In the genomic region with DNA sequence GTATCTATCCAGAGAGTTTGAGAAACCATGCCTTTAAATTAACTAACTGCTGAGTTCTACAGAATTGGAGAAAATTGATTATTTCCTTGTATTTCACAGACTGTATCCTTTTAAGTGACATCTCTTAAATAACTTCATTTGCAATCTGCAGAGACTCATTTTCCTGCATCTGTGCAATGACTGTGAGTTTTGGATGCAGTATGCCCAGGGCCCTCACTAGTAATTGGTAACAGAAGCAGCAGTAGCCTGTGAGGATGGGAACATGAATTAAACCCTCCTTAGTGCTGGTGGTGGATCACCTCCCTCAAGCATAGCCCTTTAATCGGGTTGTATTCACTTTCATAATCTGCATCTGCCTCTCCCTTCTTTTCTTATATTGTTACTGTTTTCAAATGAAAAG, we compare ENCODE assay signal across 15 cellular contexts. TPM values are rescaled to one million over a fixed set of nuclear protein-coding genes. Genes with fewer than 3 reads are reported as not detected.
DNase-seq lines count a peak whose midpoint lies in the region; ATAC-seq and TF ChIP-seq lines count a peak whose summit lies in the region.
"Had no signal": no experiment of that assay in that cellular context is flagged by ENCODE, and none has a peak within 500 bp of the region (broad histone marks: within the 10 kb centered on the region; RNA-seq: fewer than 3 reads in every experiment).

No MANE protein-coding gene starts in this region.

- H2AFZ ChIP-seq in KMS-11 (ENCODE audit: low read depth): no peak overlapping the region

- H3K27ac Mint-ChIP-seq in CD8-positive, alpha-beta T cell: peak overlapping the region; percentile 57
- peak overlapping the region in 4 of 5 experiments; percentile 7 to 51 (median 34) for H3K27ac Mint-ChIP-seq in brain
- H3K27ac Mint-ChIP-seq in activated T-helper 2 cell treated with anti-CD3 and anti-CD28 coated beads, Interferon-gamma antibody, Interleukin-2, Interleukin-4, amounts not matched to agents 10 μg/mL and 5 μg/mL and 100 μg/mL, durations not matched to agents 14 hours and 24 hours and 36 hours: no peak overlapping the region

- H3K4me2 ChIP-seq in KMS-11: no peak overlapping the region

- H3K9me3 ChIP-seq in CD8-positive, alpha-beta T cell (ENCODE audit: low read length): no peaks in the 10 kb centered on the region
- H3K9me3 ChIP-seq in neutrophil: no peaks in the 10 kb centered on the region
- H3K9me3 ChIP-seq in left lung: no peaks in the 10 kb centered on the region
- H3K9me3 ChIP-seq: colonic mucosa, upper lobe of left lung had no signal

- peaks cover 20% of the 10 kb centered on the region for H3K4me1 Mint-ChIP-seq in CD8-positive, alpha-beta T cell (ENCODE audit: low read depth)
- peaks cover 20% of the 10 kb centered on the region for H3K4me1 Mint-ChIP-seq in brain
- H3K4me1 Mint-ChIP-seq in activated T-helper 2 cell treated with anti-CD3 and anti-CD28 coated beads, Interferon-gamma antibody, Interleukin-2, Interleukin-4, amounts not matched to agents 10 μg/mL and 5 μg/mL and 100 μg/mL, durations not matched to agents 14 hours and 24 hours and 36 hours (ENCODE audit: low read depth): peaks cover 35% of the 10 kb centered on the region

- intact Hi-C loops in CD8-positive, alpha-beta T cell (cut with DNase I, micrococcal nuclease): loop anchor here (2.0 to 10.0 kb wide), 3 partner anchors 57 to 400 kb away; a partner anchor contains a TSS
- intact Hi-C loops in activated T-helper 2 cell treated with anti-CD3 and anti-CD28 coated beads, Interferon-gamma antibody, Interleukin-2, Interleukin-4, amounts not matched to agents 10 μg/mL and 5 μg/mL and 100 μg/mL, durations not matched to agents 14 hours and 24 hours and 36 hours (cut with micrococcal nuclease): no loop called here
- intact Hi-C loops in left lung (cut with DNase I): loop anchor here in 1 of 2 donors (10.0 kb wide), 1 partner anchor 130 kb away; a partner anchor contains a TSS

- no peak for TF ChIP-seq CTCF in CD8-positive, alpha-beta T cell (IDR thresholded peaks at IDR 0.05)
- no peak for TF ChIP-seq CTCF in KMS-11 (conservative IDR thresholded peaks at IDR 0.05; ENCODE audit: low read depth, low read length)
- no peak for TF ChIP-seq CTCF in brain (conservative IDR thresholded peaks at IDR 0.05)
- no peak for TF ChIP-seq CTCF in neutrophil (IDR thresholded peaks at IDR 0.05)
- TF ChIP-seq CTCF in left lung (IDR thresholded peaks at IDR 0.05): no peak

- no peaks in the 10 kb centered on the region for H4K20me1 ChIP-seq in KMS-11 (ENCODE audit: insufficient read depth)

- POLR2A ChIA-PET in CD8-positive, alpha-beta T cell (lab: Charles Lee): no interaction called here

- no peak for ATAC-seq in CD8-positive, alpha-beta T cell
- no peak for ATAC-seq in left lung
- ATAC-seq in HG03159 (IDR thresholded peaks at IDR 0.05; ENCODE audit: unreplicated experiment): no peak

- H3K4me3 Mint-ChIP-seq in CD8-positive, alpha-beta T cell: no peak overlapping the region
- H3K4me3 Mint-ChIP-seq in brain: no peak overlapping the region
- H3K4me3 Mint-ChIP-seq in activated T-helper 2 cell treated with anti-CD3 and anti-CD28 coated beads, Interferon-gamma antibody, Interleukin-2, Interleukin-4, amounts not matched to agents 10 μg/mL and 5 μg/mL and 100 μg/mL, durations not matched to agents 14 hours and 24 hours and 36 hours (ENCODE audit: low read depth): no peak overlapping the region
- H3K4me3 Mint-ChIP-seq: CD8-positive, alpha-beta memory T cell had no signal

- no peak overlapping the region for H3K9ac ChIP-seq in KMS-11

- H3K27me3 Mint-ChIP-seq in CD8-positive, alpha-beta T cell (ENCODE audit: low read depth): no peaks in the 10 kb centered on the region
- H3K27me3 Mint-ChIP-seq in brain: no peaks in the 10 kb centered on the region
- H3K27me3 Mint-ChIP-seq in activated T-helper 2 cell treated with anti-CD3 and anti-CD28 coated beads, Interferon-gamma antibody, Interleukin-2, Interleukin-4, amounts not matched to agents 10 μg/mL and 5 μg/mL and 100 μg/mL, durations not matched to agents 14 hours and 24 hours and 36 hours (ENCODE audit: low read depth): no peaks in the 10 kb centered on the region
- H3K27me3 Mint-ChIP-seq: CD8-positive, alpha-beta memory T cell had no signal

- no peaks in the 10 kb centered on the region for H3K9me3 Mint-ChIP-seq in CD8-positive, alpha-beta T cell
- no peaks in the 10 kb centered on the region for H3K9me3 Mint-ChIP-seq in brain
- H3K9me3 Mint-ChIP-seq in activated T-helper 2 cell treated with anti-CD3 and anti-CD28 coated beads, Interferon-gamma antibody, Interleukin-2, Interleukin-4, amounts not matched to agents 10 μg/mL and 5 μg/mL and 100 μg/mL, durations not matched to agents 14 hours and 24 hours and 36 hours: no peaks in the 10 kb centered on the region
- H3K9me3 Mint-ChIP-seq: CD8-positive, alpha-beta memory T cell had no signal

- H3K4me3 ChIP-seq in CD8-positive, alpha-beta T cell (ENCODE audit: low read depth, low read length): no peak overlapping the region
- H3K4me3 ChIP-seq in KMS-11 (IDR thresholded peaks at IDR 0.05; ENCODE audit: insufficient read depth, low read depth, low read length): no peak overlapping the region
- no peak overlapping the region for H3K4me3 ChIP-seq in neutrophil (ENCODE audit: low read depth in 1 of 2, low read length in 1 of 2)
- H3K4me3 ChIP-seq in left lung: no peak overlapping the region
- H3K4me3 ChIP-seq: colonic mucosa, upper lobe of left lung had no signal

- H3K36me3 Mint-ChIP-seq in CD8-positive, alpha-beta T cell: peaks cover 70% of the 10 kb centered on the region
- H3K36me3 Mint-ChIP-seq in brain: peaks cover 37% of the 10 kb centered on the region
- peaks cover 70% of the 10 kb centered on the region for H3K36me3 Mint-ChIP-seq in activated T-helper 2 cell treated with anti-CD3 and anti-CD28 coated beads, Interferon-gamma antibody, Interleukin-2, Interleukin-4, amounts not matched to agents 10 μg/mL and 5 μg/mL and 100 μg/mL, durations not matched to agents 14 hours and 24 hours and 36 hours (ENCODE audit: low read depth)

- no peak overlapping the region for H3K27ac ChIP-seq in CD8-positive, alpha-beta T cell (ENCODE audit: low read depth, low read length)
- H3K27ac ChIP-seq in KMS-11 (peak overlapping the region; percentile 7; the same call in 1 of the 2 replicates), neutrophil (peak overlapping the region; percentile 37), left lung (peak overlapping the region in 1 of 2 donors; percentile 48)
- H3K27ac ChIP-seq: colonic mucosa had no signal

- peaks cover 4% of the 10 kb centered on the region for H3K4me1 ChIP-seq in CD8-positive, alpha-beta T cell (ENCODE audit: insufficient read depth, low read length)
- H3K4me1 ChIP-seq in KMS-11 (ENCODE audit: low read depth, poor library complexity, severe bottlenecking) (peaks cover 19% of the 10 kb centered on the region), neutrophil (ENCODE audit: control insufficient read depth in 1 of 2, insufficient read depth in 1 of 2, low read depth in 1 of 2, low read length in 1 of 2) (peaks cover 0 to 3% of the 10 kb centered on the region in 2 experiments), left lung (peaks cover 0 to 15% of the 10 kb centered on the region in 2 donors)
- H3K4me1 ChIP-seq: colonic mucosa had no signal

- no peaks in the 10 kb centered on the region for H3K27me3 ChIP-seq in CD8-positive, alpha-beta T cell (ENCODE audit: insufficient read depth, low read length)
- H3K27me3 ChIP-seq in KMS-11 (ENCODE audit: insufficient read depth, low read depth) (no peaks in the 10 kb centered on the region), neutrophil (no peaks in the 10 kb centered on the region), left lung (no peaks in the 10 kb centered on the region)
- H3K27me3 ChIP-seq: colonic mucosa, upper lobe of left lung had no signal

- H3K36me3 ChIP-seq in CD8-positive, alpha-beta T cell (ENCODE audit: insufficient read depth, low read length): peaks cover 47% of the 10 kb centered on the region
- H3K36me3 ChIP-seq in KMS-11 (ENCODE audit: insufficient read depth): peaks cover 8% of the 10 kb centered on the region; the same call in 1 of the 2 replicates
- H3K36me3 ChIP-seq in neutrophil: peaks cover 67% of the 10 kb centered on the region
- H3K36me3 ChIP-seq in left lung: peaks cover 4 to 79% of the 10 kb centered on the region in 2 donors

- DNase-seq in CD8-positive, alpha-beta T cell: no peak
- no peak for DNase-seq in activated T-helper 2 cell treated with anti-CD3 and anti-CD28 coated beads, Interferon-gamma antibody, Interleukin-2, Interleukin-4, amounts not matched to agents 10 μg/mL and 5 μg/mL and 100 μg/mL, durations not matched to agents 14 hours and 24 hours and 36 hours (ENCODE audit: low spot score)
- no peak for DNase-seq in left lung
- no peak for DNase-seq in GM19240 (ENCODE audit: insufficient read length, low spot score)
- DNase-seq: amygdala; CD8-positive, alpha-beta memory T cell; colonic mucosa; hippocampal formation; NCI-H1105 treated with DMSO at 0.1 percent for 48 hours; NCI-H226; upper lobe of left lung had no signal

- H3K79me2 ChIP-seq in KMS-11 (ENCODE audit: insufficient read depth, low read depth): peaks cover 10% of the 10 kb centered on the region; the same call in 1 of the 2 replicates

- CTCF ChIA-PET in CD8-positive, alpha-beta T cell (lab: Charles Lee): interaction anchor here (1.3 to 2.3 kb wide), 8 partner anchors 23 to 188 kb away, joined by 3 to 19 read pairs (median 8); a partner anchor contains a TSS

RNA-seq across cellular contexts. Expression of a gene that starts 21.7 kb away (rescaled TPM):
- 1 to 10 TPM; 2.1 to 2.2 TPM for total RNA-seq in CD8-positive, alpha-beta T cell
- 1.6 TPM for polyA plus RNA-seq in brain (ENCODE audit: insufficient read depth, low read depth, low replicate concordance)
- 19.0 and 20.4 TPM in 2 replicates for total RNA-seq in activated T-helper 2 cell treated with anti-CD3 and anti-CD28 coated beads, Interferon-gamma antibody, Interleukin-2, Interleukin-4, amounts not matched to agents 10 μg/mL and 5 μg/mL and 100 μg/mL, durations not matched to agents 14 hours and 24 hours and 36 hours
- 10 to 100 TPM in 1 of 2 donors, 1 to 10 TPM in 1; 7.1 to 25.9 TPM for total RNA-seq in left lung
- polyA plus RNA-seq: CD8-positive, alpha-beta memory T cell had no signal

RNA-seq across cellular contexts. Expression of a gene that starts 38.9 kb away (rescaled TPM):
- total RNA-seq in CD8-positive, alpha-beta T cell: 1 to 10 TPM in 1 of 2 experiments, under 1 TPM in 1; 0.97 to 1.2 TPM
- polyA plus RNA-seq in brain (ENCODE audit: insufficient read depth, low read depth, low replicate concordance): 5.2 TPM
- 10.7 and 11.0 TPM in 2 replicates for total RNA-seq in activated T-helper 2 cell treated with anti-CD3 and anti-CD28 coated beads, Interferon-gamma antibody, Interleukin-2, Interleukin-4, amounts not matched to agents 10 μg/mL and 5 μg/mL and 100 μg/mL, durations not matched to agents 14 hours and 24 hours and 36 hours
- 10 to 100 TPM; 34.2 to 34.7 TPM for total RNA-seq in left lung
